In genomic region chr11:31913985-31914384, GRCh38 we compare ENCODE assay signal across 23 cellular contexts.
DNase-seq lines count a peak whose midpoint lies in the region; ATAC-seq, FAIRE-seq and TF ChIP-seq lines count a peak whose summit lies in the region.
"Had no signal": no experiment of that assay in that cellular context is flagged by ENCODE, and none has a peak within 500 bp of the region (broad histone marks: within the 10 kb centered on the region; RNA-seq: fewer than 3 reads in every experiment).

No MANE protein-coding gene starts in this region.

- no peak overlapping the region for H3K27ac Mint-ChIP-seq in MCF 10A (ENCODE audit: low read depth, unreplicated experiment)
- H3K27ac Mint-ChIP-seq: CD8-positive, alpha-beta T cell; HFFc6 had no signal

- POLR2A ChIA-PET in MCF 10A (lab: Yijun Ruan, JAX) = no interaction called here

- no peaks in the 10 kb centered on the region for H3K27me3 Mint-ChIP-seq in MCF 10A (ENCODE audit: insufficient read depth, unreplicated experiment)

- no peaks in the 10 kb centered on the region for H3K36me3 Mint-ChIP-seq in MCF 10A (ENCODE audit: insufficient read depth, unreplicated experiment)
- H3K36me3 Mint-ChIP-seq: CD8-positive, alpha-beta T cell had no signal

- H3K27ac ChIP-seq in substantia nigra (ENCODE audit: low read depth, low read length, poor library complexity, severe bottlenecking) = no peak overlapping the region
- H3K27ac ChIP-seq: psoas muscle, skin epidermis had no signal

- intact Hi-C loops in MCF 10A (cut with micrococcal nuclease) = no loop called here

- TF ChIP-seq CTCF in MCF 10A (IDR thresholded peaks at IDR 0.05; ENCODE audit: unreplicated experiment) = no peak

- CTCF ChIA-PET in MCF 10A (lab: Yijun Ruan, JAX) = no interaction called here

- peak; percentile 76 for ATAC-seq in GM18508 (IDR thresholded peaks at IDR 0.05; ENCODE audit: insufficient read depth, unreplicated experiment)
- ATAC-seq in GM19463 (IDR thresholded peaks at IDR 0.05; ENCODE audit: unreplicated experiment) = peak; percentile 72
- peak; percentile 68 for ATAC-seq in HG03103 (IDR thresholded peaks at IDR 0.05; ENCODE audit: low read depth, unreplicated experiment)
- peak; percentile 90 for ATAC-seq in HG03575 (IDR thresholded peaks at IDR 0.05; ENCODE audit: extremely low read depth, insufficient number of reproducible peaks, low FRiP score, unreplicated experiment)
- no peak for ATAC-seq in HG03196 (IDR thresholded peaks at IDR 0.05; ENCODE audit: unreplicated experiment)
- ATAC-seq: CD8-positive, alpha-beta T cell; esophagus mucosa; psoas muscle had no signal

- no peaks in the 10 kb centered on the region for H3K4me1 Mint-ChIP-seq in MCF 10A (ENCODE audit: insufficient read depth, unreplicated experiment)

- DNase-seq in substantia nigra (lab: John Stamatoyannopoulos, UW) (no peak), frontal cortex (ENCODE audit: low spot score in 2 of 2) (no peak), MCF 10A (ENCODE audit: unreplicated experiment) (no peak)
- DNase-seq: activated CD4-positive, alpha-beta T cell treated with anti-CD3 and anti-CD28 coated beads for 48 hours; activated CD8-positive, alpha-beta memory T cell treated with anti-CD3 and anti-CD28 coated beads, Interleukin-2, amount 50 U/mL, for 4 hours; activated gamma-delta T cell treated with Interleukin-2 at 50 U/mL for 16 hours; CD8-positive, alpha-beta T cell; central memory CD4-positive, alpha-beta T cell; DMS79 treated with DMSO at 0.1 percent for 48 hours; effector CD4-positive, alpha-beta T cell; HFFc6; NCI-H146; NCI-H345; psoas muscle; RPMI8226; stimulated activated CD4-positive, alpha-beta T cell treated with anti-CD3 and anti-CD28 coated beads, Interleukin-2, amount 100 ng/mL, for 48 hours had no signal

- no peak for FAIRE-seq in frontal cortex (lab: Jason Lieb, UNC)

- H3K4me3 Mint-ChIP-seq in MCF 10A (ENCODE audit: unreplicated experiment) = no peak overlapping the region
- H3K4me3 Mint-ChIP-seq: CD8-positive, alpha-beta T cell; HFFc6 had no signal

- BruUV-seq in MCF 10A (replicated peaks; lab: Mats Ljungman, UMichigan) = no TSS peak

- H3K9me3 Mint-ChIP-seq in MCF 10A (ENCODE audit: unreplicated experiment) = no peaks in the 10 kb centered on the region
- H3K9me3 Mint-ChIP-seq: CD8-positive, alpha-beta T cell; HFFc6 had no signal
